ENCODE assay signal across 28 cellular contexts in genomic region chr4:147447820-147448219, GRCh38. TPM values are rescaled to one million over a fixed set of nuclear protein-coding genes. Genes with fewer than 3 reads are reported as not detected.
A peak's percentile ranks its signal among the peaks of the same experiment; 100 is the strongest.
DNase-seq lines count a peak whose midpoint lies in the region; ATAC-seq, FAIRE-seq and TF ChIP-seq lines count a peak whose summit lies in the region.
"Had no signal": no experiment of that assay in that cellular context is flagged by ENCODE, and none has a peak within 500 bp of the region (broad histone marks: within the 10 kb centered on the region; RNA-seq: fewer than 3 reads in every experiment).

No MANE protein-coding gene starts in this region.

- H3K4me1 ChIP-seq in foreskin keratinocyte = peaks cover 10% of the 10 kb centered on the region
- no peaks in the 10 kb centered on the region for H3K4me1 ChIP-seq in Karpas-422 (ENCODE audit: low read length)
- no peaks in the 10 kb centered on the region for H3K4me1 ChIP-seq in small intestine (ENCODE audit: control insufficient read depth in 2 of 2, insufficient read depth in 1 of 2, low read depth in 1 of 2, low read length in 1 of 2)
- H3K4me1 ChIP-seq: colonic mucosa, tibial nerve had no signal

- H3K4me3 Mint-ChIP-seq in activated CD4-positive, alpha-beta T cell treated with anti-CD3 and anti-CD28 coated beads, Interleukin-2, amount 10 ng/mL, durations not matched to agents 7 days and 5 days = no peak overlapping the region
- H3K4me3 Mint-ChIP-seq: activated naive CD4-positive, alpha-beta T cell treated with anti-CD3 and anti-CD28 coated beads, Interleukin-2, amount 50 U/mL, for 24 hours; brain; CD8-positive, alpha-beta T cell; effector memory CD8-positive, alpha-beta T cell; stimulated activated naive CD8-positive, alpha-beta T cell treated with anti-CD3 and anti-CD28 coated beads, Interleukin-15, Interleukin-2, amounts not matched to agents 100 ng/mL and 50 ng/mL, for 24 hours had no signal

- DNase-seq in DMS53 (lab: John Stamatoyannopoulos, UW) (peak; percentile 15), DMS53 treated with DMSO at 0.1 percent for 48 hours (lab: John Stamatoyannopoulos, UW; ENCODE audit: unreplicated experiment) (no peak), astrocyte of the hippocampus (ENCODE audit: low read depth, low spot score) (peak; percentile 32), foreskin keratinocyte (peak; percentile 20 to 50), Karpas-422 (no peak), Right ventricle myocardium inferior (ENCODE audit: missing footprints) (no peak), small intestine (no peak)
- DNase-seq in activated CD4-positive, alpha-beta T cell treated with anti-CD3 and anti-CD28 coated beads, Interleukin-2, amount 10 ng/mL, durations not matched to agents 7 days and 5 days = no peak
- DNase-seq: activated CD4-positive, alpha-beta T cell treated with anti-CD3 and anti-CD28 coated beads, Interleukin-2, amount 50 U/mL, for 48 hours; activated CD8-positive, alpha-beta memory T cell treated with anti-CD3 and anti-CD28 coated beads, Interleukin-2, amount 50 U/mL, for 4 hours; CD8-positive, alpha-beta T cell; colonic mucosa; DMS79; effector memory CD8-positive, alpha-beta T cell; esophagus squamous epithelium; NCI-H1092 treated with DMSO at 0.1 percent for 48 hours; NCI-H2029; NCI-H226; NCI-H748 treated with DMSO at 0.1 percent for 48 hours; WERI-Rb-1 had no signal

- intact Hi-C loops in Right ventricle myocardium inferior (cut with DNase I) = no loop called here

- CTCF ChIA-PET in activated CD4-positive, alpha-beta T cell treated with anti-CD3 and anti-CD28 coated beads, Interleukin-2, amount 10 ng/mL, durations not matched to agents 7 days and 5 days (lab: Charles Lee) = interaction anchor here (0.6 to 0.7 kb wide), 2 partner anchors 28 to 552 kb away, joined by 5 read pairs; no protein-coding TSS in a partner anchor

- H3K36me3 Mint-ChIP-seq in activated CD4-positive, alpha-beta T cell treated with anti-CD3 and anti-CD28 coated beads, Interleukin-2, amount 10 ng/mL, durations not matched to agents 7 days and 5 days (ENCODE audit: low read depth) = no peaks in the 10 kb centered on the region
- H3K36me3 Mint-ChIP-seq: activated naive CD4-positive, alpha-beta T cell treated with anti-CD3 and anti-CD28 coated beads, Interleukin-2, amount 50 U/mL, for 24 hours; brain; CD8-positive, alpha-beta T cell had no signal

- no peak overlapping the region for H3K27ac ChIP-seq in foreskin keratinocyte
- H3K27ac ChIP-seq in Karpas-422 (ENCODE audit: low read length) = no peak overlapping the region
- no peak overlapping the region for H3K27ac ChIP-seq in small intestine (ENCODE audit: low read depth in 1 of 2, low read length in 1 of 2)
- H3K27ac ChIP-seq: 22Rv1, colonic mucosa, HL-60, tibial nerve, WERI-Rb-1 had no signal

- no peak for FAIRE-seq in small intestine (lab: Jason Lieb, UNC)
- FAIRE-seq: H54 had no signal

- TF ChIP-seq CTCF in foreskin keratinocyte (conservative IDR thresholded peaks at IDR 0.05) = no peak

- H3K4me3 ChIP-seq in Karpas-422 (ENCODE audit: low read length) (no peak overlapping the region), small intestine (ENCODE audit: low read depth in 1 of 2, low read length in 2 of 2) (no peak overlapping the region)
- H3K4me3 ChIP-seq: colonic mucosa, esophagus squamous epithelium, tibial nerve had no signal

- WGBS in small intestine, 3 donors = 22 to 52% (median 49%) methylated on average over 2 of the region's 2 CpGs

- H3K27ac Mint-ChIP-seq in activated CD4-positive, alpha-beta T cell treated with anti-CD3 and anti-CD28 coated beads, Interleukin-2, amount 10 ng/mL, durations not matched to agents 7 days and 5 days = no peak overlapping the region
- H3K27ac Mint-ChIP-seq: activated naive CD4-positive, alpha-beta T cell treated with anti-CD3 and anti-CD28 coated beads, Interleukin-2, amount 50 U/mL, for 24 hours; brain; CD8-positive, alpha-beta T cell; effector memory CD8-positive, alpha-beta T cell; progenitor cell of endocrine pancreas; stimulated activated naive CD8-positive, alpha-beta T cell treated with anti-CD3 and anti-CD28 coated beads, Interleukin-15, Interleukin-2, amounts not matched to agents 100 ng/mL and 50 ng/mL, for 24 hours had no signal

- no peaks in the 10 kb centered on the region for H3K9me3 ChIP-seq in Karpas-422 (ENCODE audit: low read length)
- H3K9me3 ChIP-seq in small intestine (ENCODE audit: control insufficient read depth, low read depth) = no peaks in the 10 kb centered on the region
- H3K9me3 ChIP-seq: colonic mucosa, esophagus squamous epithelium, tibial nerve had no signal

- H3K9me3 Mint-ChIP-seq in activated CD4-positive, alpha-beta T cell treated with anti-CD3 and anti-CD28 coated beads, Interleukin-2, amount 10 ng/mL, durations not matched to agents 7 days and 5 days = no peaks in the 10 kb centered on the region
- H3K9me3 Mint-ChIP-seq: activated naive CD4-positive, alpha-beta T cell treated with anti-CD3 and anti-CD28 coated beads, Interleukin-2, amount 50 U/mL, for 24 hours had no signal

- no peaks in the 10 kb centered on the region for H3K27me3 Mint-ChIP-seq in activated CD4-positive, alpha-beta T cell treated with anti-CD3 and anti-CD28 coated beads, Interleukin-2, amount 10 ng/mL, durations not matched to agents 7 days and 5 days
- H3K27me3 Mint-ChIP-seq: activated naive CD4-positive, alpha-beta T cell treated with anti-CD3 and anti-CD28 coated beads, Interleukin-2, amount 50 U/mL, for 24 hours; effector memory CD8-positive, alpha-beta T cell; progenitor cell of endocrine pancreas; stimulated activated naive CD8-positive, alpha-beta T cell treated with anti-CD3 and anti-CD28 coated beads, Interleukin-15, Interleukin-2, amounts not matched to agents 100 ng/mL and 50 ng/mL, for 24 hours had no signal

- no peak overlapping the region for H3K4me2 ChIP-seq in Karpas-422 (ENCODE audit: low read depth, low read length, poor library complexity, severe bottlenecking)

- ATAC-seq in foreskin keratinocyte (peak; percentile 67), Right ventricle myocardium inferior (no peak)
- ATAC-seq: CD8-positive, alpha-beta T cell; effector memory CD8-positive, alpha-beta T cell had no signal

- no peaks in the 10 kb centered on the region for H3K4me1 Mint-ChIP-seq in activated CD4-positive, alpha-beta T cell treated with anti-CD3 and anti-CD28 coated beads, Interleukin-2, amount 10 ng/mL, durations not matched to agents 7 days and 5 days
- H3K4me1 Mint-ChIP-seq: activated naive CD4-positive, alpha-beta T cell treated with anti-CD3 and anti-CD28 coated beads, Interleukin-2, amount 50 U/mL, for 24 hours; brain had no signal

- H3K9ac ChIP-seq in Karpas-422 (ENCODE audit: low read length) = no peak overlapping the region

- H3K36me3 ChIP-seq in Karpas-422 (ENCODE audit: insufficient read depth, low read length) (no peaks in the 10 kb centered on the region), small intestine (ENCODE audit: control insufficient read depth in 2 of 2, insufficient read depth in 2 of 2, low read length in 2 of 2) (no peaks in the 10 kb centered on the region)
- H3K36me3 ChIP-seq: colonic mucosa, esophagus squamous epithelium, tibial nerve, WERI-Rb-1 had no signal

- H4K20me1 ChIP-seq in Karpas-422 (ENCODE audit: insufficient read depth, low read depth, low read length) = no peaks in the 10 kb centered on the region

- H2AFZ ChIP-seq in Karpas-422 (ENCODE audit: low read length) = no peak overlapping the region

- H3K27me3 ChIP-seq in foreskin keratinocyte = no peaks in the 10 kb centered on the region
- 0 out of 2 replicates have a peak, but pooled peaks cover 2% of the 10 kb centered on the region for H3K27me3 ChIP-seq in Karpas-422 (ENCODE audit: low read length)
- no peaks in the 10 kb centered on the region for H3K27me3 ChIP-seq in small intestine (ENCODE audit: control insufficient read depth in 2 of 2, insufficient read depth in 2 of 2, low read length in 2 of 2)
- H3K27me3 ChIP-seq: colonic mucosa, esophagus squamous epithelium, tibial nerve had no signal

- no peaks in the 10 kb centered on the region for H3K79me2 ChIP-seq in Karpas-422 (ENCODE audit: low read length)

- POLR2A ChIA-PET in activated CD4-positive, alpha-beta T cell treated with anti-CD3 and anti-CD28 coated beads, Interleukin-2, amount 10 ng/mL, durations not matched to agents 7 days and 5 days (lab: Charles Lee) = no interaction called here

- H3K9me2 ChIP-seq in Karpas-422 (replicated peaks; ENCODE audit: insufficient read depth, low read length) = no peaks in the 10 kb centered on the region

RNA-seq across cellular contexts. Expression of gene EDNRA, which starts 33.1 kb away (rescaled TPM):
- total RNA-seq in foreskin keratinocyte = 3.7 and 5.1 TPM in 2 replicates
- 0.82 and 1.5 TPM in 2 replicates for polyA plus RNA-seq in foreskin keratinocyte
- total RNA-seq in Karpas-422 (2014; rRNA removed; shearing (Covaris generic); ENCODE audit: low replicate concordance) = not detected in 2 replicates
- 4.9 TPM for total RNA-seq in Right ventricle myocardium inferior
- polyA plus RNA-seq in small intestine = 1 to 10 TPM in 1 of 3 donors, under 1 TPM in 1, not detected in 1; 0.27 to 3.3 TPM
- total RNA-seq in activated CD4-positive, alpha-beta T cell treated with anti-CD3 and anti-CD28 coated beads, Interleukin-2, amount 10 ng/mL, durations not matched to agents 7 days and 5 days = not detected
- total RNA-seq: CD8-positive, alpha-beta T cell had no signal

Comparison
In these comparisons a context has a peak if more than half of its experiments do, and no peak if none do; other contexts are left out.
1. DNase-seq: peak in DMS53 (single experiment), astrocyte of the hippocampus (single experiment) and foreskin keratinocyte (2 of 2); none in DMS53 treated with DMSO at 0.1 percent for 48 hours (single experiment), Karpas-422 (single experiment), Right ventricle myocardium inferior (single experiment), small intestine (single experiment) and activated CD4-positive, alpha-beta T cell treated with anti-CD3 and anti-CD28 coated beads, Interleukin-2, amount 10 ng/mL, durations not matched to agents 7 days and 5 days (single experiment).